ENCODE assay signal across 32 cellular contexts in genomic region chr14:104596451-104596918, GRCh38. TPM values are rescaled to one million over a fixed set of nuclear protein-coding genes. Genes with fewer than 3 reads are reported as not detected.
"Had no signal": no experiment of that assay in that cellular context is flagged by ENCODE, and none has a peak within 500 bp of the region (broad histone marks: within the 10 kb centered on the region; RNA-seq: fewer than 3 reads in every experiment).

No MANE protein-coding gene starts in this region.

- H3K27ac Mint-ChIP-seq: activated B cell treated with CpG ODN at 0.5 μM for 24 hours; activated naive CD8-positive, alpha-beta T cell; activated T-helper 2 cell treated with anti-CD3 and anti-CD28 coated beads, Interferon-gamma antibody, Interleukin-2, Interleukin-4, amounts not matched to agents 10 μg/mL and 5 μg/mL and 100 μg/mL, durations not matched to agents 14 hours and 24 hours and 36 hours; effector memory CD8-positive, alpha-beta T cell; stimulated activated naive B cell treated with anti-CD40 and anti-IgM and Interleukin-4, amounts not matched to agents 10 μg/mL and 1 μg/mL and 100 μg/mL, for 72 hours had no signal

- H3K4me3 ChIP-seq: adrenal gland, colonic mucosa, dorsolateral prefrontal cortex, pancreas, right lobe of liver, transverse colon, uterus had no signal

- FAIRE-seq: astrocyte, endothelial cell of umbilical vein, pancreas, small intestine had no signal

- H3K9me3 Mint-ChIP-seq: activated B cell treated with CpG ODN at 0.5 μM for 24 hours; activated T-cell treated with anti-CD3 and anti-CD28 coated beads, Interleukin-2, amount 50 U/mL, for 4 hours; activated T-helper 2 cell treated with anti-CD3 and anti-CD28 coated beads, Interferon-gamma antibody, Interleukin-2, Interleukin-4, amounts not matched to agents 10 μg/mL and 5 μg/mL and 100 μg/mL, durations not matched to agents 14 hours and 24 hours and 36 hours; central memory CD8-positive, alpha-beta T cell; effector memory CD8-positive, alpha-beta T cell; natural killer cell; stimulated activated naive B cell treated with anti-CD40 and anti-IgM and Interleukin-4, amounts not matched to agents 10 μg/mL and 1 μg/mL and 100 μg/mL, for 72 hours had no signal

- H3K4me1 ChIP-seq: adrenal gland, colonic mucosa, pancreas, right lobe of liver, transverse colon, uterus had no signal

- H3K36me3 Mint-ChIP-seq: activated naive CD8-positive, alpha-beta T cell; natural killer cell; stimulated activated naive B cell treated with anti-CD40 and anti-IgM and Interleukin-4, amounts not matched to agents 10 μg/mL and 1 μg/mL and 100 μg/mL, for 72 hours had no signal

- H3K4me1 Mint-ChIP-seq: activated B cell treated with CpG ODN at 0.5 μM for 24 hours had no signal

- H3K4me3 Mint-ChIP-seq: activated B cell treated with CpG ODN at 0.5 μM for 24 hours; activated naive CD8-positive, alpha-beta T cell; activated T-cell treated with anti-CD3 and anti-CD28 coated beads, Interleukin-2, amount 50 U/mL, for 4 hours; central memory CD8-positive, alpha-beta T cell; effector memory CD8-positive, alpha-beta T cell; natural killer cell; stimulated activated naive B cell treated with anti-CD40 and anti-IgM and Interleukin-4, amounts not matched to agents 10 μg/mL and 1 μg/mL and 100 μg/mL, for 72 hours had no signal

- ATAC-seq: activated T-cell treated with anti-CD3 and anti-CD28 coated beads, Interleukin-2, amount 50 U/mL, for 4 hours; effector memory CD8-positive, alpha-beta T cell; esophagus mucosa; left ventricle myocardium superior; natural killer cell; pancreas; right lobe of liver; stimulated activated naive B cell treated with anti-CD40 and anti-IgM and Interleukin-4, amounts not matched to agents 10 μg/mL and 1 μg/mL and 100 μg/mL, for 72 hours had no signal

- DNase-seq: activated B cell treated with CpG ODN at 0.5 μM for 24 hours; activated CD4-positive, alpha-beta T cell treated with anti-CD3 and anti-CD28 coated beads for 4 hours; activated CD4-positive, alpha-beta T cell treated with anti-CD3 and anti-CD28 coated beads, Interleukin-2, amount 50 U/mL, for 48 hours; activated CD8-positive, alpha-beta memory T cell treated with anti-CD3 and anti-CD28 coated beads, Interleukin-2, amount 50 U/mL, for 48 hours; activated naive CD4-positive, alpha-beta T cell; activated T-cell treated with anti-CD3 and anti-CD28 coated beads, Interleukin-2, amount 50 U/mL, for 4 hours; colonic mucosa; effector memory CD8-positive, alpha-beta T cell; foreskin melanocyte; hippocampal formation; left ventricle myocardium superior; midbrain; natural killer cell; small intestine; stimulated activated CD4-positive, alpha-beta T cell treated with anti-CD3 and anti-CD28 coated beads, Interleukin-15, amount 100 ng/mL, for 24 hours; stimulated activated naive B cell treated with anti-CD40 and anti-IgM and Interleukin-4, amounts not matched to agents 10 μg/mL and 1 μg/mL and 100 μg/mL, for 72 hours; T1000; transverse colon; uterus had no signal

- H3K27me3 ChIP-seq: adrenal gland, colonic mucosa, neutrophil, pancreas, right lobe of liver, uterus had no signal

- H3K27ac ChIP-seq: adrenal gland, colonic mucosa, dorsolateral prefrontal cortex, neutrophil, pancreas, right lobe of liver, transverse colon, uterus had no signal

- H3K9me3 ChIP-seq: adrenal gland, colonic mucosa, neutrophil, pancreas, right lobe of liver, transverse colon, uterus had no signal

- H3K36me3 ChIP-seq: adrenal gland, colonic mucosa, neutrophil, pancreas, right lobe of liver, transverse colon, uterus had no signal

RNA-seq across cellular contexts. Expression of gene TMEM179, which starts 8.1 kb away (rescaled TPM):
- total RNA-seq: activated B cell treated with CpG ODN at 0.5 μM for 24 hours; activated CD8-positive, alpha-beta memory T cell treated with anti-CD3 and anti-CD28 coated beads for 36 hours; activated T-cell treated with anti-CD3 and anti-CD28 coated beads, Interleukin-2, amount 50 U/mL, for 4 hours; endothelial cell of umbilical vein; esophagus mucosa; left ventricle myocardium superior; natural killer cell had no signal

RNA-seq across cellular contexts. Expression of gene C14orf180, which starts 16.9 kb away (rescaled TPM):
- total RNA-seq: activated B cell treated with CpG ODN at 0.5 μM for 24 hours; activated CD8-positive, alpha-beta memory T cell treated with anti-CD3 and anti-CD28 coated beads for 36 hours; activated T-cell treated with anti-CD3 and anti-CD28 coated beads, Interleukin-2, amount 50 U/mL, for 4 hours; activated T-helper 2 cell treated with anti-CD3 and anti-CD28 coated beads, Interferon-gamma antibody, Interleukin-2, Interleukin-4, amounts not matched to agents 10 μg/mL and 5 μg/mL and 100 μg/mL, durations not matched to agents 14 hours and 24 hours and 36 hours; astrocyte; endothelial cell of umbilical vein; esophagus mucosa; natural killer cell; temporal lobe had no signal
- polyA plus RNA-seq: endothelial cell of umbilical vein had no signal
